In genomic region chr15:59300618-59301139, GRCh38 we compare ENCODE assay signal across 10 cellular contexts.
DNase-seq lines count a peak whose midpoint lies in the region; ATAC-seq and TF ChIP-seq lines count a peak whose summit lies in the region.
"Had no signal": no experiment of that assay in that cellular context is flagged by ENCODE, and none has a peak within 500 bp of the region (broad histone marks: within the 10 kb centered on the region; RNA-seq: fewer than 3 reads in every experiment).

No MANE protein-coding gene starts in this region.

- peak overlapping the region; percentile 63 for H3K4me3 Mint-ChIP-seq in activated T-cell treated with anti-CD3 and anti-CD28 coated beads, Interleukin-2, amount 50 U/mL, for 4 hours
- H3K4me3 Mint-ChIP-seq in activated naive CD4-positive, alpha-beta T cell treated with anti-CD3 and anti-CD28 coated beads, Interleukin-2, amount 50 U/mL, for 24 hours = peak overlapping the region; percentile 20
- H3K4me3 Mint-ChIP-seq in GM23338 = no peak overlapping the region

- no peak overlapping the region for H3K4me2 ChIP-seq in GM23338

- no peaks in the 10 kb centered on the region for H3K36me3 Mint-ChIP-seq in activated T-cell treated with anti-CD3 and anti-CD28 coated beads, Interleukin-2, amount 50 U/mL, for 4 hours (ENCODE audit: insufficient read depth)
- H3K36me3 Mint-ChIP-seq in activated naive CD4-positive, alpha-beta T cell treated with anti-CD3 and anti-CD28 coated beads, Interleukin-2, amount 50 U/mL, for 24 hours = no peaks in the 10 kb centered on the region
- H3K36me3 Mint-ChIP-seq in GM23338 (ENCODE audit: low read depth) = no peaks in the 10 kb centered on the region

- no peak for TF ChIP-seq POLR2A in tibial nerve (IDR thresholded peaks at IDR 0.05)

- H3K9me3 ChIP-seq in left lung = no peaks in the 10 kb centered on the region
- no peaks in the 10 kb centered on the region for H3K9me3 ChIP-seq in tibial nerve
- no peaks in the 10 kb centered on the region; the same call in 1 of the 2 replicates for H3K9me3 ChIP-seq in HAP-1

- H3K79me2 ChIP-seq in GM23338 (replicated peaks; ENCODE audit: insufficient read depth) = peaks cover 88% of the 10 kb centered on the region

- no peak for TF ChIP-seq EP300 in tibial nerve (IDR thresholded peaks at IDR 0.05)

- H4K20me1 ChIP-seq in GM23338 (replicated peaks; ENCODE audit: insufficient read depth) = peaks cover 4% of the 10 kb centered on the region; the same call in 1 of the 2 replicates

- no peaks in the 10 kb centered on the region for H3K36me3 ChIP-seq in left lung
- H3K36me3 ChIP-seq in tibial nerve = no peaks in the 10 kb centered on the region
- H3K36me3 ChIP-seq in GM23338 (ENCODE audit: insufficient read depth) = no peaks in the 10 kb centered on the region
- no peaks in the 10 kb centered on the region for H3K36me3 ChIP-seq in HAP-1 (replicated peaks)

- H3K4me3 ChIP-seq in left lung (no peak overlapping the region), tibial nerve (no peak overlapping the region), GM23338 (no peak overlapping the region), HAP-1 (no peak overlapping the region)

- no peaks in the 10 kb centered on the region for H3K27me3 ChIP-seq in left lung
- no peaks in the 10 kb centered on the region for H3K27me3 ChIP-seq in tibial nerve
- H3K27me3 ChIP-seq in GM23338 (ENCODE audit: insufficient read depth) = no peaks in the 10 kb centered on the region
- no peaks in the 10 kb centered on the region for H3K27me3 ChIP-seq in HAP-1 (ENCODE audit: low read depth)

- TF ChIP-seq CTCF in left lung (IDR thresholded peaks at IDR 0.05) = no peak
- TF ChIP-seq CTCF in tibial nerve (IDR thresholded peaks at IDR 0.05) = no peak
- TF ChIP-seq CTCF in GM23338 (conservative IDR thresholded peaks at IDR 0.05; ENCODE audit: low read depth in 2 of 2) = no peak

- WGBS in tibial nerve, 2 donors = 38 to 43% methylated on average over 6 of the region's 6 CpGs

- H3K27ac ChIP-seq in left lung = peak overlapping the region; percentile 57 to 72
- peak overlapping the region in 3 of 4 donors; percentile 58 to 85 (median 82) for H3K27ac ChIP-seq in tibial nerve
- no peak overlapping the region for H3K27ac ChIP-seq in GM23338 (ENCODE audit: low read depth)
- H3K27ac ChIP-seq: C4-2B had no signal

- in situ Hi-C loops in HAP-1 (cut with MboI; ENCODE audit: low sequenced_read_pairs) = no loop called here

- DNase-seq in activated T-cell treated with anti-CD3 and anti-CD28 coated beads, Interleukin-2, amount 50 U/mL, for 4 hours = no peak
- DNase-seq in activated T-cell treated with anti-CD3 and anti-CD28 coated beads, Interleukin-2, amount 50 U/mL, for 48 hours = no peak
- DNase-seq in left lung = no peak
- peak in 1 of 2 donors; percentile 44 for DNase-seq in tibial nerve (ENCODE audit: low spot score in 2 of 2)
- DNase-seq in GM23338 (ENCODE audit: low spot score) = no peak
- no peak for DNase-seq in HAP-1 (ENCODE audit: low spot score in 2 of 2)
- DNase-seq in NCI-H2196 (lab: John Stamatoyannopoulos, UW; ENCODE audit: unreplicated experiment) = no peak

- no peak overlapping the region for H2AFZ ChIP-seq in GM23338

- no peak for ATAC-seq in activated T-cell treated with anti-CD3 and anti-CD28 coated beads, Interleukin-2, amount 50 U/mL, for 4 hours
- ATAC-seq in left lung (peak; percentile 17), GM23338 (no peak)

- intact Hi-C loops in left lung (cut with DNase I) = no loop called here

- H3K4me1 ChIP-seq in left lung = peaks cover 7 to 34% of the 10 kb centered on the region in 2 donors
- H3K4me1 ChIP-seq in tibial nerve = peaks cover 0 to 66% (median 48%) of the 10 kb centered on the region in 4 donors
- peaks cover 31% of the 10 kb centered on the region for H3K4me1 ChIP-seq in GM23338 (ENCODE audit: insufficient read depth)
- no peaks in the 10 kb centered on the region for H3K4me1 ChIP-seq in HAP-1

- H3K4me1 Mint-ChIP-seq in activated T-cell treated with anti-CD3 and anti-CD28 coated beads, Interleukin-2, amount 50 U/mL, for 4 hours (ENCODE audit: low read depth) = peaks cover 41% of the 10 kb centered on the region
- H3K4me1 Mint-ChIP-seq in activated naive CD4-positive, alpha-beta T cell treated with anti-CD3 and anti-CD28 coated beads, Interleukin-2, amount 50 U/mL, for 24 hours = peaks cover 39% of the 10 kb centered on the region
- peaks cover 44% of the 10 kb centered on the region for H3K4me1 Mint-ChIP-seq in GM23338

- no peaks in the 10 kb centered on the region for H3K9me3 Mint-ChIP-seq in activated T-cell treated with anti-CD3 and anti-CD28 coated beads, Interleukin-2, amount 50 U/mL, for 4 hours
- H3K9me3 Mint-ChIP-seq in activated naive CD4-positive, alpha-beta T cell treated with anti-CD3 and anti-CD28 coated beads, Interleukin-2, amount 50 U/mL, for 24 hours = no peaks in the 10 kb centered on the region
- no peaks in the 10 kb centered on the region for H3K9me3 Mint-ChIP-seq in GM23338

- H3K9me2 ChIP-seq in GM23338 (ENCODE audit: insufficient read depth) = no peaks in the 10 kb centered on the region

- H3F3A ChIP-seq in GM23338 (replicated peaks; ENCODE audit: low read depth) = no peaks in the 10 kb centered on the region

- no peak overlapping the region for H3K27ac Mint-ChIP-seq in activated naive CD4-positive, alpha-beta T cell treated with anti-CD3 and anti-CD28 coated beads, Interleukin-2, amount 50 U/mL, for 24 hours
- H3K27ac Mint-ChIP-seq in GM23338 = no peak overlapping the region
- H3K27ac Mint-ChIP-seq: progenitor cell of endocrine pancreas had no signal

- no peaks in the 10 kb centered on the region for H3K27me3 Mint-ChIP-seq in activated T-cell treated with anti-CD3 and anti-CD28 coated beads, Interleukin-2, amount 50 U/mL, for 4 hours (ENCODE audit: low read depth)
- H3K27me3 Mint-ChIP-seq in activated naive CD4-positive, alpha-beta T cell treated with anti-CD3 and anti-CD28 coated beads, Interleukin-2, amount 50 U/mL, for 24 hours = no peaks in the 10 kb centered on the region
- H3K27me3 Mint-ChIP-seq in GM23338 (ENCODE audit: insufficient read depth, low read depth, poor library complexity) = no peaks in the 10 kb centered on the region
- H3K27me3 Mint-ChIP-seq: progenitor cell of endocrine pancreas had no signal

TF ChIP-seq in GM23338, 12 proteins besides CTCF, POLR2A, EP300 and RAD21:
- TF ChIP-seq ZNF462 (CRISPR knock-in tag; IDR thresholded peaks at IDR 0.05) (no peak), POLR2AphosphoS5 (IDR thresholded peaks at IDR 0.05; ENCODE audit: low read depth) (no peak), EZH2phosphoT487 (IDR thresholded peaks at IDR 0.05; ENCODE audit: unreplicated experiment) (no peak), ZNF331 (CRISPR knock-in tag; IDR thresholded peaks at IDR 0.05; ENCODE audit: low read depth) (no peak), EZH2 (IDR thresholded peaks at IDR 0.05; ENCODE audit: low read depth, unreplicated experiment) (no peak)
